Comparison of ENCODE assay signal across 19 cellular contexts in the genomic region with DNA sequence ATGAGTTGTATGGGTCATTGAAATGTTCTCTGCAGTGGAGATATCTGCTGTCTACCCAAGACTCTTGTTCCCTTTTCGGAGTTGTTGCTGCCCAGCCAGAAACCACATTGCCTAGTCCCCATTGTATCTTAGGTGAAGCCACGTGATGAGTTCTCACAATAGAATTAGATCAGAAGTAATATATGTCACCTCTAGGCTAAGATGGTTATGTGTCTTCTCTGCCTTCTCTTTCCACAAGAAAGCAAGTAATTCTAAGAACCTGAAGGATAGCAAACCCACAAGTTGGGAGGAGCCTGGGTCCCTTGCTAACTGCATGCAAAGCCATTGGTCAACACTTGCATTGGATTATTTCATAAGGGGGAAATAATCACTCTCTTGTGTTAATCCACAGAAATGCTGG.
"Had no signal": no experiment of that assay in that cellular context is flagged by ENCODE, and none has a peak within 500 bp of the region (broad histone marks: within the 10 kb centered on the region; RNA-seq: fewer than 3 reads in every experiment).

No MANE protein-coding gene starts in this region.

- H3K27me3 ChIP-seq: esophagus squamous epithelium, neural progenitor cell, ovary, stomach, transverse colon had no signal

- FAIRE-seq: colon, keratinocyte had no signal

- H3K4me2 ChIP-seq: neural progenitor cell had no signal

- H3K36me3 ChIP-seq: esophagus squamous epithelium, left ventricle myocardium inferior, lower lobe of right lung, neural progenitor cell, ovary, stomach, thoracic aorta, transverse colon had no signal

- H2AFZ ChIP-seq: neural progenitor cell had no signal

- DNase-seq: effector memory CD8-positive, alpha-beta T cell; esophagus squamous epithelium; foreskin fibroblast; immature natural killer cell; left cardiac atrium; left ventricle myocardium inferior; lower lobe of right lung; nucleus accumbens; ovary; right cardiac atrium; stimulated activated CD4-positive, alpha-beta T cell treated with anti-CD3 and anti-CD28 coated beads, Interleukin-4, amount 100 ng/mL, for 24 hours; stomach; substantia nigra; transverse colon had no signal

- H3K4me1 ChIP-seq: esophagus squamous epithelium, left ventricle myocardium inferior, lower lobe of right lung, neural progenitor cell, stomach, transverse colon had no signal

- H3K4me3 ChIP-seq: esophagus squamous epithelium, left ventricle myocardium inferior, lower lobe of right lung, neural progenitor cell, ovary, stomach, thoracic aorta, transverse colon had no signal

- H3K9ac ChIP-seq: neural progenitor cell had no signal

- H3K9me3 ChIP-seq: esophagus squamous epithelium, left ventricle myocardium inferior, lower lobe of right lung, ovary, stomach, thoracic aorta, transverse colon had no signal

- ATAC-seq: effector memory CD8-positive, alpha-beta T cell; left cardiac atrium; lower lobe of right lung; right cardiac atrium; stimulated activated memory B cell treated with anti-CD40 and anti-IgM and Interleukin-4, amounts not matched to agents 10 μg/mL and 1 μg/mL and 100 μg/mL, for 72 hours had no signal

- H3K27ac ChIP-seq: esophagus squamous epithelium, left ventricle myocardium inferior, lower lobe of right lung, neural progenitor cell, ovary, stomach, thoracic aorta, transverse colon had no signal
